8 cellular contexts compared by ENCODE assay signal in the genomic region with DNA sequence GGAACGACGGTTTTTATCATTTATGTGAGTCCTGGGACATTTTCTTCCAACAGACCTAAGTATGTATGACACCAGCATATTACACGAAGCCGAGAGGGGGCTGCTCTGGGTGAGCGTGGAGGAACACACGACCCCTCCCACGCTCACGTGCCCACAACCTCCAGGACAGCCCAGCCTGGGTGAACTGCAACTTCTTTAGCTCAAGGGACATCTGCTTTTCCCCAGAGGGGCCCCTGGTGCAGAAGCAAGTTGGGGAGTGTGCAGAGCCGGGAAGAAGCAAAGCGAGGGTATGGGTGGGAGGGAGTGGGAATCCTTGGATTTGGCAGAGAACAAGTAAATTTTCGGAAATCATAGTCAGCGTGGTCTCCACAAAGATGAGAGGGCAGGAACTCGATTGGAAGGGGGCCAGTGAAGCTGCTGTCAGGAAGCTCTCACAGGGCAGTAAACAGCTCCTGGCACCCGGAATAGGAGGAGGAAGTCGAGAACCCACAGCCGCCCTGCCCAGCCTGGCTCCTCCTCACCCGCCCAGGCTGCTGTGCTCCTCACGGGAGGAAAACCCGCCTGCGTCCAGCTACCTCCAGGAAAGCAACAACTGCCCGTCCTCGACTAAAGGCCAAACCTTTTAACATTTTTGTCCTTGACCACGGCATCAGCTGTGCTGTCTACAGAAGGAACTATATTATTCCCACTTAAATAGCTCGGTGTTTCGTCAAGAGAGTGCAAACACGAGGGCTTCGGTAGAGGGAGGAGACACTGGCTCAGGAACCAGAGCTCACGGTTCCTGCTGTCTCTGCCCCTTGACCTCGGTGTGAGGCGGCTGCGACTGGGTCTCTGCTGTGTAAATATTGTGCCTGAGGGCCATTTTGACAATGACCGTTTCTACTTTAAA. TPM values are rescaled to one million over a fixed set of nuclear protein-coding genes. Genes with fewer than 3 reads are reported as not detected.
DNase-seq lines count a peak whose midpoint lies in the region; ATAC-seq and TF ChIP-seq lines count a peak whose summit lies in the region.

No MANE protein-coding gene starts in this region.

- peak overlapping the region; percentile 17; the same call in 1 of the 2 replicates for H3K9ac ChIP-seq in PC-3 (ENCODE audit: low read length)

- no peaks in the 10 kb centered on the region for H3K9me2 ChIP-seq in PC-3 (replicated peaks; ENCODE audit: low read length)

- intact Hi-C loops in PC-3 (cut with micrococcal nuclease), result no loop called here

- CTCF ChIA-PET in PC-3 (lab: Charles Lee), result no interaction called here

- no peaks in the 10 kb centered on the region for H3K36me3 Mint-ChIP-seq in natural killer cell treated with Interleukin-12 subunit alpha and Interleukin-12 subunit beta and Interleukin-15 and Interleukin-18, amount 100 ng/mL, for 72 hours

- H4K20me1 ChIP-seq in PC-3 (ENCODE audit: low read length), result no peaks in the 10 kb centered on the region

- peak overlapping the region; percentile 69 for H3K4me3 Mint-ChIP-seq in natural killer cell treated with Interleukin-12 subunit alpha and Interleukin-12 subunit beta and Interleukin-15 and Interleukin-18, amount 100 ng/mL, for 72 hours

- H3K4me3 ChIP-seq in PC-3 (ENCODE audit: low read length), result peak overlapping the region; percentile 31; the same call in 1 of the 2 replicates
- peak overlapping the region; percentile 44 for H3K4me3 ChIP-seq in coronary artery

- TF ChIP-seq POLR2A in erythroblast (IDR thresholded peaks at IDR 0.05; ENCODE audit: low read length), result no peak

- H3K4me2 ChIP-seq in PC-3 (ENCODE audit: low read length), result peak overlapping the region; percentile 67

- no TSS peak for BruUV-seq in PC-3 (replicated peaks; lab: Mats Ljungman, UMichigan)

- no peaks in the 10 kb centered on the region for H3K27me3 Mint-ChIP-seq in natural killer cell treated with Interleukin-12 subunit alpha and Interleukin-12 subunit beta and Interleukin-15 and Interleukin-18, amount 100 ng/mL, for 72 hours

- POLR2A ChIA-PET in PC-3 (lab: Charles Lee; ENCODE audit: unreplicated experiment), result no interaction called here

- peaks cover 16% of the 10 kb centered on the region for H3K4me1 ChIP-seq in PC-3 (ENCODE audit: insufficient read depth, low read length)

- no peaks in the 10 kb centered on the region for H3K27me3 ChIP-seq in PC-3 (ENCODE audit: low read length)

- ATAC-seq in PC-3 (peak; percentile 93), HG03196 (IDR thresholded peaks at IDR 0.05; ENCODE audit: unreplicated experiment) (no peak), HG03175 (IDR thresholded peaks at IDR 0.05; ENCODE audit: unreplicated experiment) (no peak)
- ATAC-seq in natural killer cell treated with Interleukin-12 subunit alpha and Interleukin-12 subunit beta and Interleukin-15 and Interleukin-18, amount 100 ng/mL, for 72 hours, result peak; percentile 64 to 75

- H3K9me3 ChIP-seq in PC-3 (ENCODE audit: low read length), result no peaks in the 10 kb centered on the region

- TF ChIP-seq CTCF in PC-3 (conservative IDR thresholded peaks at IDR 0.05; ENCODE audit: low read depth, low read length) (no peak), coronary artery (IDR thresholded peaks at IDR 0.05) (no peak)

- no peaks in the 10 kb centered on the region for H3K36me3 ChIP-seq in PC-3 (ENCODE audit: low read depth, low read length)

- peak overlapping the region; percentile 68 for H2AFZ ChIP-seq in PC-3 (ENCODE audit: low read length)

- no peaks in the 10 kb centered on the region for H3K79me2 ChIP-seq in PC-3 (ENCODE audit: low read length)

- no peaks in the 10 kb centered on the region for H3F3A ChIP-seq in PC-3 (ENCODE audit: low read length, unreplicated experiment)

- H3K27ac ChIP-seq in PC-3 (ENCODE audit: low read length) (peak overlapping the region; percentile 50; the same call in 1 of the 2 replicates), coronary artery (peak overlapping the region in 1 of 2 donors; percentile 12)

- H3K4me1 Mint-ChIP-seq in natural killer cell treated with Interleukin-12 subunit alpha and Interleukin-12 subunit beta and Interleukin-15 and Interleukin-18, amount 100 ng/mL, for 72 hours (ENCODE audit: low read depth in 2 of 2), result peaks cover 48 to 51% of the 10 kb centered on the region in 2 donors

- DNase-seq in ELF-1 (ENCODE audit: low read depth, low spot score) (peak; percentile 43), PC-3 (peak; percentile 52), coronary artery (ENCODE audit: low spot score) (no peak), erythroblast (lab: John Stamatoyannopoulos, UW) (no peak), NCI-H2171 treated with DMSO at 0.1 percent for 48 hours (lab: John Stamatoyannopoulos, UW) (no peak)
- DNase-seq in natural killer cell treated with Interleukin-12 subunit alpha and Interleukin-12 subunit beta and Interleukin-15 and Interleukin-18, amount 100 ng/mL, for 72 hours (ENCODE audit: low spot score), result no peak

- peak overlapping the region; percentile 43 to 51 for H3K27ac Mint-ChIP-seq in natural killer cell treated with Interleukin-12 subunit alpha and Interleukin-12 subunit beta and Interleukin-15 and Interleukin-18, amount 100 ng/mL, for 72 hours

- no peaks in the 10 kb centered on the region for H3K9me3 Mint-ChIP-seq in natural killer cell treated with Interleukin-12 subunit alpha and Interleukin-12 subunit beta and Interleukin-15 and Interleukin-18, amount 100 ng/mL, for 72 hours

RNA-seq across cellular contexts. Expression of a gene that starts 17.2 kb away (rescaled TPM):
- total RNA-seq in PC-3 (2014; rRNA removed), result not detected in 2 replicates
- not detected for total RNA-seq in natural killer cell treated with Interleukin-12 subunit alpha and Interleukin-12 subunit beta and Interleukin-15 and Interleukin-18, amount 100 ng/mL, for 72 hours

RNA-seq across cellular contexts. Expression of a gene that starts 29.5 kb away (rescaled TPM):
- total RNA-seq in PC-3 (2014; rRNA removed), result 9.1 and 9.4 TPM in 2 replicates
- total RNA-seq in natural killer cell treated with Interleukin-12 subunit alpha and Interleukin-12 subunit beta and Interleukin-15 and Interleukin-18, amount 100 ng/mL, for 72 hours, result 10 to 100 TPM in 1 of 2 donors, 1 to 10 TPM in 1; 6.9 to 11.7 TPM

Comparison
In these comparisons a context has a peak if more than half of its experiments do, and no peak if none do; other contexts are left out.
1. DNase-seq: peak in ELF-1 (single experiment) and PC-3 (single experiment); none in coronary artery (single experiment), natural killer cell treated with Interleukin-12 subunit alpha and Interleukin-12 subunit beta and Interleukin-15 and Interleukin-18, amount 100 ng/mL, for 72 hours (single experiment), erythroblast (0 of 2) and NCI-H2171 treated with DMSO at 0.1 percent for 48 hours (single experiment).
2. ATAC-seq: peak in PC-3 (single experiment) and natural killer cell treated with Interleukin-12 subunit alpha and Interleukin-12 subunit beta and Interleukin-15 and Interleukin-18, amount 100 ng/mL, for 72 hours (2 of 2); none in HG03196 (single experiment) and HG03175 (single experiment).